ENCODE assay signal across 8 cellular contexts in the genomic region with DNA sequence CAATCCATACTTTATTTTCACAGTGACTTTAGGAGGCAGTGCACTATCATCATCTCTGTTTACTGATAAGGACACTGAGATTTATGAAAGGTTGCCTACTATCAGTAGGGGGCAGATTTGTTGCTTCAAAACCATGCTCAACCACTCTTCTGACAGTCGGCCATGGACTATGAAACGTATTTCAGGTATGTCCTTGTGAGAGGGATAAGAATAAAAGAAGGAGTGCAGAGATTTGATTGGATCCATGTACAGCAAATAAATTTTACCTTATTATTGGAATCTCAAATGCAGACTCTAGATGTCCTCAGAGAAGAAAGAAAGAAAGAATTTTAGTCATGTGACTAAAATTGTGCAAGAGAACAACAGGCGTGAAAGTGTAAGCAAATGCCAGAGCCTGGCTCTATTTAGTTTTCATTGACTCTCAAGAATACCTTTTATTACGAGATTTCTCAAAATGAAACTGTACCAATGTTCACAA.
DNase-seq lines count a peak whose midpoint lies in the region; ATAC-seq, FAIRE-seq and TF ChIP-seq lines count a peak whose summit lies in the region.

No MANE protein-coding gene starts in this region.

- H3K4me1 Mint-ChIP-seq in activated naive CD8-positive, alpha-beta T cell treated with anti-CD3 and anti-CD28 coated beads for 36 hours, result peaks cover 2% of the 10 kb centered on the region
- H3K4me1 Mint-ChIP-seq in activated naive CD8-positive, alpha-beta T cell treated with anti-CD3 and anti-CD28 coated beads, Interleukin-2, amount 50 U/mL, for 24 hours, result peaks cover 3% of the 10 kb centered on the region

- H3K4me3 Mint-ChIP-seq in activated naive CD8-positive, alpha-beta T cell treated with anti-CD3 and anti-CD28 coated beads for 36 hours, result no peak overlapping the region
- H3K4me3 Mint-ChIP-seq in activated naive CD8-positive, alpha-beta T cell treated with anti-CD3 and anti-CD28 coated beads, Interleukin-2, amount 50 U/mL, for 24 hours, result no peak overlapping the region

- H3K27me3 ChIP-seq in bronchial epithelial cell (ENCODE audit: control insufficient read depth, insufficient read depth, low read length), result no peaks in the 10 kb centered on the region

- ATAC-seq in activated naive CD8-positive, alpha-beta T cell treated with anti-CD3 and anti-CD28 coated beads, Interleukin-2, amount 50 U/mL, for 24 hours, result no peak
- ATAC-seq in HG03575 (IDR thresholded peaks at IDR 0.05; ENCODE audit: extremely low read depth, insufficient number of reproducible peaks, low FRiP score, unreplicated experiment) (peak; percentile 47), sciatic nerve (peak; percentile 65), GM19467 (IDR thresholded peaks at IDR 0.05; ENCODE audit: unreplicated experiment) (no peak), HG02938 (IDR thresholded peaks at IDR 0.05; ENCODE audit: unreplicated experiment) (no peak)

- no peaks in the 10 kb centered on the region for H3K36me3 Mint-ChIP-seq in activated naive CD8-positive, alpha-beta T cell treated with anti-CD3 and anti-CD28 coated beads for 36 hours
- H3K36me3 Mint-ChIP-seq in activated naive CD8-positive, alpha-beta T cell treated with anti-CD3 and anti-CD28 coated beads, Interleukin-2, amount 50 U/mL, for 24 hours (ENCODE audit: low read depth), result no peaks in the 10 kb centered on the region

- H3K9me3 Mint-ChIP-seq in activated naive CD8-positive, alpha-beta T cell treated with anti-CD3 and anti-CD28 coated beads for 36 hours, result no peaks in the 10 kb centered on the region
- H3K9me3 Mint-ChIP-seq in activated naive CD8-positive, alpha-beta T cell treated with anti-CD3 and anti-CD28 coated beads, Interleukin-2, amount 50 U/mL, for 24 hours, result no peaks in the 10 kb centered on the region

- DNase-seq in activated naive CD8-positive, alpha-beta T cell treated with anti-CD3 and anti-CD28 coated beads for 36 hours, result peak; percentile 0
- DNase-seq in activated naive CD8-positive, alpha-beta T cell treated with anti-CD3 and anti-CD28 coated beads, Interleukin-2, amount 50 U/mL, for 24 hours, result no peak
- DNase-seq in bronchial epithelial cell (ENCODE audit: low read depth), result peak; percentile 51
- no peak for DNase-seq in sciatic nerve (ENCODE audit: low spot score)
- no peak for DNase-seq in COR-L47 (lab: John Stamatoyannopoulos, UW)

- no peak overlapping the region for H3K4me3 ChIP-seq in bronchial epithelial cell (ENCODE audit: low read depth, low read length)

- H3K27ac Mint-ChIP-seq in activated naive CD8-positive, alpha-beta T cell treated with anti-CD3 and anti-CD28 coated beads for 36 hours, result no peak overlapping the region
- no peak overlapping the region for H3K27ac Mint-ChIP-seq in activated naive CD8-positive, alpha-beta T cell treated with anti-CD3 and anti-CD28 coated beads, Interleukin-2, amount 50 U/mL, for 24 hours

- H3K27me3 Mint-ChIP-seq in activated naive CD8-positive, alpha-beta T cell treated with anti-CD3 and anti-CD28 coated beads for 36 hours, result peaks cover 12% of the 10 kb centered on the region
- peaks cover 9% of the 10 kb centered on the region for H3K27me3 Mint-ChIP-seq in activated naive CD8-positive, alpha-beta T cell treated with anti-CD3 and anti-CD28 coated beads, Interleukin-2, amount 50 U/mL, for 24 hours

- TF ChIP-seq CTCF in bronchial epithelial cell (IDR thresholded peaks at IDR 0.05; ENCODE audit: insufficient read depth, low read length, severe bottlenecking), result peak; percentile 30

- no peak for FAIRE-seq in bronchial epithelial cell (lab: Jason Lieb, UNC)

- intact Hi-C loops in sciatic nerve (cut with DNase I), result no loop called here

- H3K36me3 ChIP-seq in bronchial epithelial cell (ENCODE audit: control insufficient read depth, insufficient read depth, low read length), result no peaks in the 10 kb centered on the region

Comparison
In these comparisons a context has a peak if more than half of its experiments do, and no peak if none do; other contexts are left out.
1. DNase-seq: peak in activated naive CD8-positive, alpha-beta T cell treated with anti-CD3 and anti-CD28 coated beads for 36 hours (single experiment) and bronchial epithelial cell (single experiment); none in activated naive CD8-positive, alpha-beta T cell treated with anti-CD3 and anti-CD28 coated beads, Interleukin-2, amount 50 U/mL, for 24 hours (single experiment), sciatic nerve (single experiment) and COR-L47 (single experiment).
2. ATAC-seq: peak in HG03575 (single experiment) and sciatic nerve (single experiment); none in activated naive CD8-positive, alpha-beta T cell treated with anti-CD3 and anti-CD28 coated beads, Interleukin-2, amount 50 U/mL, for 24 hours (single experiment), GM19467 (single experiment) and HG02938 (single experiment).